8 cellular contexts compared by ENCODE assay signal in genomic region chr11:35663408-35663702, GRCh38. TPM values are rescaled to one million over a fixed set of nuclear protein-coding genes. Genes with fewer than 3 reads are reported as not detected.
DNase-seq lines count a peak whose midpoint lies in the region; ATAC-seq and TF ChIP-seq lines count a peak whose summit lies in the region.

No MANE protein-coding gene starts in this region.

- H3K4me3 ChIP-seq in ascending aorta (peak overlapping the region; percentile 81 to 93), right lobe of liver (peak overlapping the region; percentile 74 to 87 (median 80)), tibial artery (peak overlapping the region; percentile 81 to 97)

- peak overlapping the region; percentile 84 for H3K4me3 Mint-ChIP-seq in activated CD8-positive, alpha-beta memory T cell treated with anti-CD3 and anti-CD28 coated beads, Interleukin-2, amount 10 ng/mL, durations not matched to agents 7 days and 5 days

- peak overlapping the region; percentile 30 for H3K27ac Mint-ChIP-seq in activated CD8-positive, alpha-beta memory T cell treated with anti-CD3 and anti-CD28 coated beads, Interleukin-2, amount 10 ng/mL, durations not matched to agents 7 days and 5 days

- intact Hi-C loops in ascending aorta (cut with DNase I) (loop anchor here (2.0 to 10.0 kb wide), 2 partner anchors 45 to 559 kb away; partner anchors contain the start of gene FJX1), right lobe of liver (cut with DNase I) (no loop called here), tibial artery (cut with DNase I; ENCODE audit: low total_unique reads) (loop anchor here (5.0 kb wide), 1 partner anchor 46 kb away; the partner anchor contains the start of gene FJX1)

- peaks cover 9 to 21% of the 10 kb centered on the region in 2 donors for H3K9me3 ChIP-seq in ascending aorta
- no peaks in the 10 kb centered on the region for H3K9me3 ChIP-seq in right lobe of liver
- H3K9me3 ChIP-seq in tibial artery, result peaks cover 0 to 5% (median 0%) of the 10 kb centered on the region in 3 donors

- H3K27me3 ChIP-seq in ascending aorta (no peaks in the 10 kb centered on the region), right lobe of liver (no peaks in the 10 kb centered on the region), tibial artery (no peaks in the 10 kb centered on the region)

- H3K27ac ChIP-seq in ascending aorta (peak overlapping the region; percentile 94 to 97), right lobe of liver (peak overlapping the region; percentile 94 to 99 (median 98)), tibial artery (peak overlapping the region; percentile 92 to 95)

- no peak for TF ChIP-seq POLR2A in right lobe of liver (IDR thresholded peaks at IDR 0.05)

- peaks cover 35% of the 10 kb centered on the region for H3K36me3 Mint-ChIP-seq in activated CD8-positive, alpha-beta memory T cell treated with anti-CD3 and anti-CD28 coated beads, Interleukin-2, amount 10 ng/mL, durations not matched to agents 7 days and 5 days

- H3K9me3 Mint-ChIP-seq in activated CD8-positive, alpha-beta memory T cell treated with anti-CD3 and anti-CD28 coated beads, Interleukin-2, amount 10 ng/mL, durations not matched to agents 7 days and 5 days (ENCODE audit: low read depth), result peaks cover 15% of the 10 kb centered on the region

- peaks cover 0 to 9% of the 10 kb centered on the region in 2 donors for H3K4me1 ChIP-seq in ascending aorta
- peaks cover 0 to 34% (median 7%) of the 10 kb centered on the region in 4 donors for H3K4me1 ChIP-seq in right lobe of liver
- H3K4me1 ChIP-seq in tibial artery, result peaks cover 0 to 24% (median 13%) of the 10 kb centered on the region in 4 donors

- DNase-seq in activated CD8-positive, alpha-beta memory T cell treated with anti-CD3 and anti-CD28 coated beads, Interleukin-2, amount 10 ng/mL, durations not matched to agents 7 days and 5 days, result no peak
- no peak for DNase-seq in activated CD8-positive, alpha-beta memory T cell treated with anti-CD3 and anti-CD28 coated beads for 24 hours
- DNase-seq in ascending aorta (ENCODE audit: low spot score in 2 of 2), result no peak
- no peak for DNase-seq in right lobe of liver
- DNase-seq in tibial artery, result no peak
- DNase-seq in LoVo (ENCODE audit: low spot score), result no peak
- no peak for DNase-seq in GM19240 (ENCODE audit: insufficient read length, low spot score)
- DNase-seq in hippocampal formation (lab: John Stamatoyannopoulos, UW), result no peak

- TF ChIP-seq CTCF in ascending aorta (IDR thresholded peaks at IDR 0.05), result no peak
- no peak for TF ChIP-seq CTCF in right lobe of liver (IDR thresholded peaks at IDR 0.05)
- no peak for TF ChIP-seq CTCF in tibial artery (IDR thresholded peaks at IDR 0.05)

- no peak for ATAC-seq in activated CD8-positive, alpha-beta memory T cell treated with anti-CD3 and anti-CD28 coated beads, Interleukin-2, amount 10 ng/mL, durations not matched to agents 7 days and 5 days
- ATAC-seq in right lobe of liver, result no peak

- H3K27me3 Mint-ChIP-seq in activated CD8-positive, alpha-beta memory T cell treated with anti-CD3 and anti-CD28 coated beads, Interleukin-2, amount 10 ng/mL, durations not matched to agents 7 days and 5 days, result peaks cover 5% of the 10 kb centered on the region

- H3K36me3 ChIP-seq in ascending aorta (no peaks in the 10 kb centered on the region), right lobe of liver (no peaks in the 10 kb centered on the region), tibial artery (no peaks in the 10 kb centered on the region)

- CTCF ChIA-PET in activated CD8-positive, alpha-beta memory T cell treated with anti-CD3 and anti-CD28 coated beads, Interleukin-2, amount 10 ng/mL, durations not matched to agents 7 days and 5 days (lab: Charles Lee), result interaction anchor here (0.9 kb wide), 1 partner anchor 46 kb away, joined by 3 read pairs; the partner anchor contains the start of gene FJX1

- 66% methylated on average over 10 of the region's 10 CpGs for WGBS in right lobe of liver (ENCODE audit: insufficient coverage, low coverage, low lambda C conversion rate, missing lambda C conversion rate)

- H3K4me1 Mint-ChIP-seq in activated CD8-positive, alpha-beta memory T cell treated with anti-CD3 and anti-CD28 coated beads, Interleukin-2, amount 10 ng/mL, durations not matched to agents 7 days and 5 days, result peaks cover 37% of the 10 kb centered on the region

RNA-seq across cellular contexts. Expression of gene TRIM44, which starts 0.8 kb away (rescaled TPM):
- total RNA-seq in activated CD8-positive, alpha-beta memory T cell treated with anti-CD3 and anti-CD28 coated beads, Interleukin-2, amount 10 ng/mL, durations not matched to agents 7 days and 5 days, result 10 to 100 TPM; 23.1 to 24.2 TPM
- 6.1 TPM for total RNA-seq in ascending aorta
- 10 to 100 TPM; 13.9 to 37.1 (median 31.9) TPM for total RNA-seq in right lobe of liver

RNA-seq across cellular contexts. Expression of gene FJX1, which starts 45.1 kb away (rescaled TPM):
- under 1 TPM in 1 of 2 experiments, not detected in 1; 0.33 TPM for total RNA-seq in activated CD8-positive, alpha-beta memory T cell treated with anti-CD3 and anti-CD28 coated beads, Interleukin-2, amount 10 ng/mL, durations not matched to agents 7 days and 5 days
- total RNA-seq in ascending aorta (16.4 TPM), right lobe of liver (1 to 10 TPM in 5 of 6 experiments, under 1 TPM in 1; 0.79 to 4.2 (median 1.3) TPM)

Comparison
In these comparisons a context has a peak if more than half of its experiments do, and no peak if none do; other contexts are left out.
1. intact Hi-C loops: an anchor here in ascending aorta (2.0 to 10.0 kb wide) and tibial artery (5.0 kb wide); none called in right lobe of liver.